ENCODE assay signal across 9 cellular contexts in the genomic region with DNA sequence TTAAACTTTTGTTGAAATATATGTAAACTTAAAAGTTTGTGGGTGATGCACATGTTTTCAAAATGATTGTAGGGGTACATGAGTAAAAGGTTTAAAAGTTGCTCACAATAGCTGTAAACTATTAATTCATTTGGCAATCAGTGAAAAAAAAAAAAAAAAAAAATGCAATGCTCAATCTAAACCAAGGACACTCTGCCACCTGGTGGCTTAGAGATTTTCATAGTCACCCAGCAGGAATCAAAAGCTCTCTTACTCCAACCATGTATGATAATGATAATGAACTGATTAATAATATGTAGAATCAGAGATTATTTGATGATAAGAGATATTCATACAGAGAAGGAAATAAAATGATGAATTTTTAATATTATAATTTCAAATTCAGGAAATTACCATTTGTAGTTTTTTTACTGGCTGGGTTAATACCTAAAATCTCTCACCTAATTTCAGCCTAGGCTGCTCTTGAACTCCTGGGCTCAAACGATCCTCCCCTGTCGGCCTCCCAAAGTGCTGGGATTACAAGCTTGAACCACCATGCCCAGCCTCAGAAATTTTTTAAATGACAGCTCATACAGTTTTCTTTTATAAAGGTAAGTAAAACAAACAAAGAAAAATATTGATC. TPM values are rescaled to one million over a fixed set of nuclear protein-coding genes. Genes with fewer than 3 reads are reported as not detected.
DNase-seq lines count a peak whose midpoint lies in the region; ATAC-seq and TF ChIP-seq lines count a peak whose summit lies in the region.
"Had no signal": no experiment of that assay in that cellular context is flagged by ENCODE, and none has a peak within 500 bp of the region (broad histone marks: within the 10 kb centered on the region; RNA-seq: fewer than 3 reads in every experiment).

No MANE protein-coding gene starts in this region.

- H3K9me3 Mint-ChIP-seq in type B pancreatic cell: no peaks in the 10 kb centered on the region
- no peaks in the 10 kb centered on the region for H3K9me3 Mint-ChIP-seq in activated CD4-positive, alpha-beta memory T cell treated with anti-CD3 and anti-CD28 coated beads, Interleukin-2, amount 10 ng/mL, durations not matched to agents 7 days and 5 days
- H3K9me3 Mint-ChIP-seq: activated naive CD4-positive, alpha-beta T cell treated with anti-CD3 and anti-CD28 coated beads, Interleukin-2, amount 50 U/mL, for 24 hours had no signal

- H3K9me2 ChIP-seq in hepatocyte (replicated peaks; ENCODE audit: insufficient read depth): no peaks in the 10 kb centered on the region

- peak; percentile 42 to 79 (median 64) for TF ChIP-seq CTCF in adrenal gland (IDR thresholded peaks at IDR 0.05)
- TF ChIP-seq CTCF in hepatocyte (IDR thresholded peaks at IDR 0.05; ENCODE audit: poor library complexity): peak; percentile 76
- TF ChIP-seq CTCF in type B pancreatic cell (conservative IDR thresholded peaks at IDR 0.05): peak; percentile 85

- no peak overlapping the region for H3K4me3 Mint-ChIP-seq in type B pancreatic cell
- no peak overlapping the region for H3K4me3 Mint-ChIP-seq in activated CD4-positive, alpha-beta memory T cell treated with anti-CD3 and anti-CD28 coated beads, Interleukin-2, amount 10 ng/mL, durations not matched to agents 7 days and 5 days
- H3K4me3 Mint-ChIP-seq: activated naive CD4-positive, alpha-beta T cell treated with anti-CD3 and anti-CD28 coated beads, Interleukin-2, amount 50 U/mL, for 24 hours had no signal

- intact Hi-C loops in Right ventricle myocardium superior (cut with DNase I): loop anchor here (5.0 kb wide), 1 partner anchor 36 kb away; no protein-coding TSS in a partner anchor
- intact Hi-C loops in cardiac septum (cut with DNase I): loop anchor here (5.0 to 10.0 kb wide), 3 partner anchors 36 to 351 kb away; no protein-coding TSS in a partner anchor
- intact Hi-C loops in adrenal gland (cut with DNase I): loop anchor here in 1 of 2 donors (5.0 kb wide), 2 partner anchors 36 to 54 kb away; no protein-coding TSS in a partner anchor

- H3K27ac ChIP-seq in adrenal gland (no peak overlapping the region), hepatocyte (no peak overlapping the region)

- H3K9me3 ChIP-seq in adrenal gland (replicated peaks in 1 of 3) (no peaks in the 10 kb centered on the region), hepatocyte (ENCODE audit: low read depth) (no peaks in the 10 kb centered on the region)

- POLR2A ChIA-PET in activated CD4-positive, alpha-beta memory T cell treated with anti-CD3 and anti-CD28 coated beads, Interleukin-2, amount 10 ng/mL, durations not matched to agents 7 days and 5 days (lab: Charles Lee): no interaction called here

- H3K4me1 ChIP-seq in adrenal gland (replicated peaks in 1 of 2): no peaks in the 10 kb centered on the region
- H3K4me1 ChIP-seq in hepatocyte (ENCODE audit: insufficient read depth): no peaks in the 10 kb centered on the region

- H3K27ac Mint-ChIP-seq in type B pancreatic cell: no peak overlapping the region
- H3K27ac Mint-ChIP-seq in activated CD4-positive, alpha-beta memory T cell treated with anti-CD3 and anti-CD28 coated beads, Interleukin-2, amount 10 ng/mL, durations not matched to agents 7 days and 5 days: no peak overlapping the region
- H3K27ac Mint-ChIP-seq: activated naive CD4-positive, alpha-beta T cell treated with anti-CD3 and anti-CD28 coated beads, Interleukin-2, amount 50 U/mL, for 24 hours had no signal

- TF ChIP-seq POLR2A in adrenal gland (IDR thresholded peaks at IDR 0.05): no peak

- H3K27me3 Mint-ChIP-seq in type B pancreatic cell: peaks cover 8% of the 10 kb centered on the region
- H3K27me3 Mint-ChIP-seq in activated CD4-positive, alpha-beta memory T cell treated with anti-CD3 and anti-CD28 coated beads, Interleukin-2, amount 10 ng/mL, durations not matched to agents 7 days and 5 days: peaks cover 17% of the 10 kb centered on the region

- H3K4me1 Mint-ChIP-seq in type B pancreatic cell (ENCODE audit: unreplicated experiment): no peaks in the 10 kb centered on the region
- H3K4me1 Mint-ChIP-seq in activated CD4-positive, alpha-beta memory T cell treated with anti-CD3 and anti-CD28 coated beads, Interleukin-2, amount 10 ng/mL, durations not matched to agents 7 days and 5 days: no peaks in the 10 kb centered on the region
- H3K4me1 Mint-ChIP-seq: activated naive CD4-positive, alpha-beta T cell treated with anti-CD3 and anti-CD28 coated beads, Interleukin-2, amount 50 U/mL, for 24 hours had no signal

- DNase-seq in Right ventricle myocardium superior (no peak), cardiac septum (ENCODE audit: low spot score) (no peak), MV-4-11 (lab: John Stamatoyannopoulos, UW) (peak; percentile 38), adrenal gland (peak in 5 of 7 donors; percentile 43 to 70 (median 50)), hepatocyte (ENCODE audit: low spot score) (peak; percentile 63), type B pancreatic cell (ENCODE audit: extremely low spot score, unreplicated experiment) (no peak)
- DNase-seq in activated CD4-positive, alpha-beta memory T cell treated with anti-CD3 and anti-CD28 coated beads, Interleukin-2, amount 10 ng/mL, durations not matched to agents 7 days and 5 days: no peak

- no peak overlapping the region for H2AFZ ChIP-seq in hepatocyte

- peak; percentile 52 for ATAC-seq in Right ventricle myocardium superior (ENCODE audit: poor library complexity)
- no peak for ATAC-seq in GM18858 (IDR thresholded peaks at IDR 0.05; ENCODE audit: unreplicated experiment)

- H3K4me3 ChIP-seq in adrenal gland (no peak overlapping the region), hepatocyte (no peak overlapping the region)

- H3K4me2 ChIP-seq in hepatocyte: no peak overlapping the region

- H3K36me3 ChIP-seq in adrenal gland (replicated peaks in 1 of 2): no peaks in the 10 kb centered on the region
- H3K36me3 ChIP-seq in hepatocyte (replicated peaks; ENCODE audit: insufficient read depth, low read depth): no peaks in the 10 kb centered on the region

- CTCF ChIA-PET in activated CD4-positive, alpha-beta memory T cell treated with anti-CD3 and anti-CD28 coated beads, Interleukin-2, amount 10 ng/mL, durations not matched to agents 7 days and 5 days (lab: Charles Lee): interaction anchor here (0.6 to 4.5 kb wide), 21 partner anchors 9 to 1421 kb away, joined by 3 to 37 read pairs (median 4); no protein-coding TSS in a partner anchor

- no peaks in the 10 kb centered on the region for H3K79me2 ChIP-seq in hepatocyte

- no peaks in the 10 kb centered on the region for H4K20me1 ChIP-seq in hepatocyte (ENCODE audit: insufficient read depth, poor library complexity, severe bottlenecking)

- H3K36me3 Mint-ChIP-seq in type B pancreatic cell: no peaks in the 10 kb centered on the region
- no peaks in the 10 kb centered on the region for H3K36me3 Mint-ChIP-seq in activated CD4-positive, alpha-beta memory T cell treated with anti-CD3 and anti-CD28 coated beads, Interleukin-2, amount 10 ng/mL, durations not matched to agents 7 days and 5 days (ENCODE audit: low read depth)
- H3K36me3 Mint-ChIP-seq: activated naive CD4-positive, alpha-beta T cell treated with anti-CD3 and anti-CD28 coated beads, Interleukin-2, amount 50 U/mL, for 24 hours had no signal

- H3K27me3 ChIP-seq in adrenal gland (no peaks in the 10 kb centered on the region), hepatocyte (no peaks in the 10 kb centered on the region)

- 29 to 63% (median 39%) methylated on average over 2 of the region's 2 CpGs for WGBS in adrenal gland, 4 donors
- WGBS in hepatocyte (ENCODE audit: low lambda C conversion rate, missing lambda C conversion rate): 27% methylated on average over 2 of the region's 2 CpGs

RNA-seq across cellular contexts. Expression of gene SLC25A4, which starts 46.9 kb away (rescaled TPM):
- total RNA-seq in Right ventricle myocardium superior (2,290 TPM), cardiac septum (1,443 TPM), adrenal gland (10 to 100 TPM; 19.9 to 42.1 (median 31.0) TPM), hepatocyte (26.6 and 30.7 TPM in 2 replicates), type B pancreatic cell (ENCODE audit: low replicate concordance) (31.0 and 40.8 TPM in 2 replicates)
- polyA plus RNA-seq in adrenal gland (10 to 100 TPM; 14.0 to 35.7 (median 20.5) TPM), hepatocyte (86.3 and 92.7 TPM in 2 replicates)
- 1 to 10 TPM; 3.8 to 5.2 TPM for total RNA-seq in activated CD4-positive, alpha-beta memory T cell treated with anti-CD3 and anti-CD28 coated beads, Interleukin-2, amount 10 ng/mL, durations not matched to agents 7 days and 5 days

Comparison
In these comparisons a context has a peak if more than half of its experiments do, and no peak if none do; other contexts are left out.
1. DNase-seq: peak in MV-4-11 (single experiment), adrenal gland (5 of 7) and hepatocyte (single experiment); none in Right ventricle myocardium superior (single experiment), cardiac septum (single experiment), type B pancreatic cell (single experiment) and activated CD4-positive, alpha-beta memory T cell treated with anti-CD3 and anti-CD28 coated beads, Interleukin-2, amount 10 ng/mL, durations not matched to agents 7 days and 5 days (single experiment).
2. RNA of gene SLC25A4, which starts 46.9 kb away (total RNA-seq): 2,290 TPM in Right ventricle myocardium superior (single experiment) and 1,443 TPM in cardiac septum (single experiment); 19.9 to 42.1 TPM in adrenal gland, 31.0 to 40.8 TPM in type B pancreatic cell, 26.6 to 30.7 TPM in hepatocyte and 3.8 to 5.2 TPM in activated CD4-positive, alpha-beta memory T cell treated with anti-CD3 and anti-CD28 coated beads, Interleukin-2, amount 10 ng/mL, durations not matched to agents 7 days and 5 days; every median in the first group is over 10 times any median in the second.
3. Peak in every context shown above with its lines, with median percentiles within 50 percentile points of each other: CTCF ChIP-seq.